8 cellular contexts compared by ENCODE assay signal in the genomic region with DNA sequence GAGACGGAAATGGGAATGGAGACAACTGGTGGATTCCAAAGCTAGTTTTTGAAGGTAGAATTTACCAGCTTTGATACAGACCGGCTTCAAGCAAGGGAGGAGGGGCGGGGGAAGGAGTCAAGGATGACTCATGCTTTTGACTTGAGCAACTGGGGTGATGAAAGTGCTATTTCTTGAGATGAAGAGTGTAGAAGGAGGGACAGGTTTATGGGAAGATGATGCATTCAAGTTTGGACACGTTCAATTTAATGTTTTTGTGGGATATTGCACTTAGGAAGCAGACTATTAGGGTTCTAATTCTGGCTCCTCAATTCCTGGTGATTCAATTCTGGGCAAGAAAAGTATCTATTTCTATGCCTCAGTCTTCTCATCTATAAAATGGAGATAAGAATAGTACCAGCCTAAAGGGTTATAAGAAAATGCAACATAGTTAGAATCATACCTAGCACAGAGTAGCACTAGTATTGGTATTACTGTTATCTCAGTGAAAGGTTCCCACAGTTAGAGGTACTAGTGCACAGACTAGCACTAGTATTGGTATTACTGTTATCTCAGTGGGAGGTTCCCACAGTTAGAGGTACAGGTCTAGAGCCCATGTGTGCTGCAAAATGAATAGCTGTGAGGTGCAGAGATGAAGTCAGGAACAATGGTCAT. TPM values are rescaled to one million over a fixed set of nuclear protein-coding genes. Genes with fewer than 3 reads are reported as not detected.
A peak's percentile ranks its signal among the peaks of the same experiment; 100 is the strongest.
DNase-seq lines count a peak whose midpoint lies in the region; ATAC-seq and TF ChIP-seq lines count a peak whose summit lies in the region.

No MANE protein-coding gene starts in this region.

- no peak for TF ChIP-seq EP300 in suprapubic skin (IDR thresholded peaks at IDR 0.05)

- ATAC-seq in GM18861 (IDR thresholded peaks at IDR 0.05; ENCODE audit: unreplicated experiment): peak; percentile 86
- peak; percentile 82 for ATAC-seq in HG02798 (IDR thresholded peaks at IDR 0.05; ENCODE audit: poor library complexity, unreplicated experiment)

- H3K4me2 ChIP-seq in PC-9: peak overlapping the region; percentile 53

- 22% methylated on average over 4 of the region's 4 CpGs for WGBS in suprapubic skin

- H4K20me1 ChIP-seq in PC-9 (ENCODE audit: insufficient read depth): no peaks in the 10 kb centered on the region

- CTCF ChIA-PET in PC-9 (lab: Charles Lee): interaction anchor here (0.6 kb wide), 2 partner anchors 42 to 191 kb away, joined by 3 to 4 read pairs; no protein-coding TSS in a partner anchor

- TF ChIP-seq CTCF in PC-9 (conservative IDR thresholded peaks at IDR 0.05): no peak
- TF ChIP-seq CTCF in suprapubic skin (IDR thresholded peaks at IDR 0.05): no peak

- POLR2A ChIA-PET in PC-9 (lab: Charles Lee; ENCODE audit: unreplicated experiment): no interaction called here

- intact Hi-C loops in PC-9 (cut with micrococcal nuclease; ENCODE audit: unreplicated experiment): loop anchor here (5.0 kb wide), 1 partner anchor 72 kb away; no protein-coding TSS in a partner anchor

- H3K27ac ChIP-seq in PC-9 (0 out of 2 replicates have a peak overlapping the region, but pooled peaks have one; percentile 13), suprapubic skin (peak overlapping the region; percentile 72)

- no peak overlapping the region for H3K4me3 ChIP-seq in PC-9
- H3K4me3 ChIP-seq in suprapubic skin: no peak overlapping the region

- BruUV-seq in PC-9 (replicated peaks; lab: Mats Ljungman, UMichigan): no TSS peak

- DNase-seq in PC-9: peak; percentile 59 to 81
- DNase-seq in amniotic stem cell (lab: John Stamatoyannopoulos, UW): peak; percentile 50
- DNase-seq in mesenteric fat pad (ENCODE audit: low spot score): peak; percentile 22
- peak in 1 of 2 donors; percentile 82 for DNase-seq in suprapubic skin (ENCODE audit: low spot score in 2 of 2)
- no peak for DNase-seq in NCI-H748 treated with DMSO at 0.1 percent for 48 hours (lab: John Stamatoyannopoulos, UW)
- DNase-seq in cerebellar cortex (ENCODE audit: low spot score): no peak

- no peak overlapping the region for H2AFZ ChIP-seq in PC-9

- H3K9me3 ChIP-seq in PC-9 (ENCODE audit: insufficient read depth, low read depth) (no peaks in the 10 kb centered on the region), suprapubic skin (no peaks in the 10 kb centered on the region)

- no peaks in the 10 kb centered on the region for H3K27me3 ChIP-seq in PC-9 (ENCODE audit: insufficient read depth, low read depth)
- peaks cover 6% of the 10 kb centered on the region for H3K27me3 ChIP-seq in suprapubic skin

- TF ChIP-seq POLR2A in suprapubic skin (IDR thresholded peaks at IDR 0.05): no peak

- H3K9me2 ChIP-seq in PC-9 (ENCODE audit: insufficient read depth): no peaks in the 10 kb centered on the region

- H3F3A ChIP-seq in PC-9 (ENCODE audit: insufficient read depth, low read depth): peaks cover 4% of the 10 kb centered on the region; the same call in 1 of the 2 replicates

- H3K79me2 ChIP-seq in PC-9 (ENCODE audit: low read depth): no peaks in the 10 kb centered on the region

- H3K4me1 ChIP-seq in PC-9 (replicated peaks; ENCODE audit: insufficient read depth): peaks cover 17% of the 10 kb centered on the region
- H3K4me1 ChIP-seq in suprapubic skin: peaks cover 57% of the 10 kb centered on the region

- H3K36me3 ChIP-seq in PC-9 (ENCODE audit: low read depth) (no peaks in the 10 kb centered on the region), suprapubic skin (no peaks in the 10 kb centered on the region)

RNA-seq across cellular contexts. Expression of a gene that starts 4.6 kb away (rescaled TPM):
- total RNA-seq in PC-9 (2021) (0.24 TPM in 1 of 2 replicates, not detected in the other), mesenteric fat pad (not detected), suprapubic skin (100 to 1,000 TPM in 2 of 4 donors, 10 to 100 TPM in 2; 45.8 to 111 (median 86.6) TPM)

Comparison
In these comparisons a context has a peak if more than half of its experiments do, and no peak if none do; other contexts are left out.
1. DNase-seq: peak in PC-9 (2 of 2), amniotic stem cell (single experiment) and mesenteric fat pad (single experiment); none in NCI-H748 treated with DMSO at 0.1 percent for 48 hours (single experiment) and cerebellar cortex (single experiment).
2. RNA of a gene that starts 4.6 kb away (total RNA-seq): 45.8 to 111 TPM in suprapubic skin; 0.24 TPM in PC-9 and not detected in mesenteric fat pad (single experiment); every median in the first group is over 10 times any median in the second.